1 cellular context compared by ENCODE assay signal in genomic region chr6:33313709-33314514, GRCh38.
TF ChIP-seq lines count a peak whose summit lies in the region.

Gene TAPBP, minus strand, starts transcription at chr6:33314078. Its CDS starts 37 bp downstream, at chr6:33314041.

TF ChIP-seq in HepG2, 621 proteins besides CTCF, POLR2A, EP300 and RAD21 (continued from another document and continues in another):
- TF ChIP-seq ZFP91 (CRISPR knock-in tag; IDR thresholded peaks at IDR 0.05; ENCODE audit: borderline replicate concordance) (peak; percentile 84; the same call in 1 of the 2 replicates), CCAR2 (optimal IDR thresholded peaks at IDR 0.05; ENCODE audit: low read depth, low read length) (no peak), ZFP37 (CRISPR knock-in tag; IDR thresholded peaks at IDR 0.05; ENCODE audit: borderline replicate concordance) (0 out of 2 replicates have a peak, but pooled peaks have one; percentile 15), TFDP2 (CRISPR knock-in tag; IDR thresholded peaks at IDR 0.05) (no peak; the same call in 1 of the 2 replicates), ZBED4 (CRISPR knock-in tag; IDR thresholded peaks at IDR 0.05; ENCODE audit: borderline replicate concordance) (no peak), RELA (CRISPR knock-in tag; IDR thresholded peaks at IDR 0.05) (no peak), PRDM15 (CRISPR knock-in tag; IDR thresholded peaks at IDR 0.05) (no peak), ZNF556 (CRISPR knock-in tag; IDR thresholded peaks at IDR 0.05; ENCODE audit: borderline replicate concordance) (peak; percentile 91; the same call in 1 of the 2 replicates), PATZ1 (CRISPR knock-in tag; IDR thresholded peaks at IDR 0.05) (peak; percentile 44; the same call in 1 of the 2 replicates), ZNF543 (CRISPR knock-in tag; IDR thresholded peaks at IDR 0.05) (no peak), GATA4 (IDR thresholded peaks at IDR 0.05; ENCODE audit: borderline replicate concordance, low read depth) (no peak), MTERF4 (CRISPR knock-in tag; IDR thresholded peaks at IDR 0.05) (no peak; the same call in 1 of the 2 replicates), IRF2 (CRISPR knock-in tag; IDR thresholded peaks at IDR 0.05) (peak; percentile 100), ZNF770 (CRISPR knock-in tag; IDR thresholded peaks at IDR 0.05) (peak; percentile 51; the same call in 1 of the 2 replicates), UBTF (CRISPR knock-in tag; IDR thresholded peaks at IDR 0.05) (peak; percentile 95), ZNF18 (CRISPR knock-in tag; IDR thresholded peaks at IDR 0.05; ENCODE audit: insufficient replicate concordance) (peak; percentile 49), HIVEP1 (CRISPR knock-in tag; IDR thresholded peaks at IDR 0.05) (peak; percentile 50; the same call in 1 of the 2 replicates), ZNF687 (CRISPR knock-in tag; IDR thresholded peaks at IDR 0.05) (peak; percentile 77), BORCS8-MEF2B (CRISPR knock-in tag; IDR thresholded peaks at IDR 0.05) (peak; percentile 77; the same call in 1 of the 2 replicates), TBX2 (CRISPR knock-in tag; IDR thresholded peaks at IDR 0.05; ENCODE audit: borderline replicate concordance) (peak; percentile 36; the same call in 1 of the 2 replicates)
